Comparison of ENCODE assay signal across 18 cellular contexts in genomic region chr1:12467570-12468286, GRCh38.
A peak's percentile ranks its signal among the peaks of the same experiment; 100 is the strongest.
DNase-seq lines count a peak whose midpoint lies in the region; ATAC-seq and TF ChIP-seq lines count a peak whose summit lies in the region.
"Had no signal": no experiment of that assay in that cellular context is flagged by ENCODE, and none has a peak within 500 bp of the region (broad histone marks: within the 10 kb centered on the region; RNA-seq: fewer than 3 reads in every experiment).

No MANE protein-coding gene starts in this region.

- intact Hi-C loops in activated CD4-positive, alpha-beta memory T cell treated with anti-CD3 and anti-CD28 coated beads for 36 hours (cut with micrococcal nuclease), result loop anchor here (1.0 kb wide), 1 partner anchor 31 kb away; no protein-coding TSS in a partner anchor
- intact Hi-C loops in esophagus muscularis mucosa (cut with DNase I), result no loop called here

- WGBS in esophagus muscularis mucosa, result 84% methylated on average over 6 of the region's 6 CpGs

- peaks cover 48 to 84% (median 71%) of the 10 kb centered on the region in 4 donors for H3K4me1 ChIP-seq in esophagus muscularis mucosa
- H3K4me1 ChIP-seq in GM23338 (ENCODE audit: insufficient read depth), result no peaks in the 10 kb centered on the region
- H3K4me1 ChIP-seq: BE2C had no signal

- no peaks in the 10 kb centered on the region for H3K9me3 ChIP-seq in esophagus muscularis mucosa
- H3K9me3 ChIP-seq: BE2C, heart right ventricle, mucosa of descending colon, neutrophil, suprapubic skin, uterus had no signal

- peaks cover 20% of the 10 kb centered on the region for H3K36me3 Mint-ChIP-seq in activated CD4-positive, alpha-beta memory T cell treated with anti-CD3 and anti-CD28 coated beads for 36 hours
- H3K36me3 Mint-ChIP-seq in activated CD4-positive, alpha-beta memory T cell treated with anti-CD3 and anti-CD28 coated beads, Interleukin-2, amount 10 ng/mL, durations not matched to agents 7 days and 5 days (ENCODE audit: low read depth), result peaks cover 33% of the 10 kb centered on the region
- H3K36me3 Mint-ChIP-seq in T-helper 2 cell treated with Interferon-gamma antibody and Interleukin-4, amounts not matched to agents 5 μg/mL and 100 μg/mL, for 36 hours (ENCODE audit: low read depth), result peaks cover 36% of the 10 kb centered on the region
- H3K36me3 Mint-ChIP-seq in stimulated activated effector memory CD8-positive, alpha-beta T cell treated with anti-CD3 and anti-CD28 coated beads, Interleukin-12 subunit alpha, Interleukin-12 subunit beta, amount 100 ng/mL, for 72 hours, result peaks cover 19% of the 10 kb centered on the region
- peaks cover 5% of the 10 kb centered on the region; the same call in 2 of the 3 replicates for H3K36me3 Mint-ChIP-seq in GM23338 (ENCODE audit: low read depth)

- no peaks in the 10 kb centered on the region for H3K79me2 ChIP-seq in GM23338 (replicated peaks; ENCODE audit: insufficient read depth)

- H2AFZ ChIP-seq in GM23338, result no peak overlapping the region

- H3K4me1 Mint-ChIP-seq in activated CD4-positive, alpha-beta memory T cell treated with anti-CD3 and anti-CD28 coated beads for 36 hours (ENCODE audit: low read depth), result peaks cover 48% of the 10 kb centered on the region
- H3K4me1 Mint-ChIP-seq in activated CD4-positive, alpha-beta memory T cell treated with anti-CD3 and anti-CD28 coated beads, Interleukin-2, amount 10 ng/mL, durations not matched to agents 7 days and 5 days, result peaks cover 29% of the 10 kb centered on the region
- peaks cover 33% of the 10 kb centered on the region for H3K4me1 Mint-ChIP-seq in T-helper 2 cell treated with Interferon-gamma antibody and Interleukin-4, amounts not matched to agents 5 μg/mL and 100 μg/mL, for 36 hours (ENCODE audit: low read depth)
- H3K4me1 Mint-ChIP-seq in stimulated activated effector memory CD8-positive, alpha-beta T cell treated with anti-CD3 and anti-CD28 coated beads, Interleukin-12 subunit alpha, Interleukin-12 subunit beta, amount 100 ng/mL, for 72 hours, result peaks cover 35% of the 10 kb centered on the region
- H3K4me1 Mint-ChIP-seq in GM23338, result peaks cover 14% of the 10 kb centered on the region

- CTCF ChIA-PET in activated CD4-positive, alpha-beta memory T cell treated with anti-CD3 and anti-CD28 coated beads for 36 hours (lab: Charles Lee), result interaction anchor here (0.6 to 1.3 kb wide), 3 partner anchors 9 to 60 kb away, joined by 3 to 4 read pairs (median 3); no protein-coding TSS in a partner anchor
- CTCF ChIA-PET in activated CD4-positive, alpha-beta memory T cell treated with anti-CD3 and anti-CD28 coated beads, Interleukin-2, amount 10 ng/mL, durations not matched to agents 7 days and 5 days (lab: Charles Lee), result no interaction called here

- no peaks in the 10 kb centered on the region for H3F3A ChIP-seq in GM23338 (replicated peaks; ENCODE audit: low read depth)

- POLR2A ChIA-PET in activated CD4-positive, alpha-beta memory T cell treated with anti-CD3 and anti-CD28 coated beads for 36 hours (lab: Charles Lee), result interaction anchor here (0.6 to 1.8 kb wide), 4 partner anchors 19 to 150 kb away, joined by 3 to 5 read pairs (median 4); partner anchors contain the start of gene DHRS3
- POLR2A ChIA-PET in activated CD4-positive, alpha-beta memory T cell treated with anti-CD3 and anti-CD28 coated beads, Interleukin-2, amount 10 ng/mL, durations not matched to agents 7 days and 5 days (lab: Charles Lee), result interaction anchor here (1.0 kb wide), 1 partner anchor 44 kb away, joined by 3 read pairs; no protein-coding TSS in a partner anchor

- H3K9me2 ChIP-seq in GM23338 (ENCODE audit: insufficient read depth), result no peaks in the 10 kb centered on the region

- peaks cover 0 to 17% (median 4%) of the 10 kb centered on the region in 4 donors for H3K36me3 ChIP-seq in esophagus muscularis mucosa
- H3K36me3 ChIP-seq in GM23338 (ENCODE audit: insufficient read depth), result no peaks in the 10 kb centered on the region
- H3K36me3 ChIP-seq: BE2C, uterus had no signal

- peak; percentile 67 for ATAC-seq in stimulated activated effector memory CD8-positive, alpha-beta T cell treated with anti-CD3 and anti-CD28 coated beads, Interleukin-12 subunit alpha, Interleukin-12 subunit beta, amount 100 ng/mL, for 72 hours
- no peak for ATAC-seq in GM23338
- ATAC-seq: heart right ventricle, mucosa of descending colon had no signal

- no peaks in the 10 kb centered on the region; the same call in none of the 2 replicates for H4K20me1 ChIP-seq in GM23338 (replicated peaks; ENCODE audit: insufficient read depth)

- H3K27me3 ChIP-seq in esophagus muscularis mucosa (no peaks in the 10 kb centered on the region), GM23338 (ENCODE audit: insufficient read depth) (no peaks in the 10 kb centered on the region)
- H3K27me3 ChIP-seq: BE2C, heart right ventricle, neutrophil, suprapubic skin, uterus had no signal

- no peaks in the 10 kb centered on the region for H3K9me3 Mint-ChIP-seq in activated CD4-positive, alpha-beta memory T cell treated with anti-CD3 and anti-CD28 coated beads for 36 hours
- no peaks in the 10 kb centered on the region for H3K9me3 Mint-ChIP-seq in activated CD4-positive, alpha-beta memory T cell treated with anti-CD3 and anti-CD28 coated beads, Interleukin-2, amount 10 ng/mL, durations not matched to agents 7 days and 5 days
- H3K9me3 Mint-ChIP-seq in T-helper 2 cell treated with Interferon-gamma antibody and Interleukin-4, amounts not matched to agents 5 μg/mL and 100 μg/mL, for 36 hours, result no peaks in the 10 kb centered on the region
- no peaks in the 10 kb centered on the region for H3K9me3 Mint-ChIP-seq in stimulated activated effector memory CD8-positive, alpha-beta T cell treated with anti-CD3 and anti-CD28 coated beads, Interleukin-12 subunit alpha, Interleukin-12 subunit beta, amount 100 ng/mL, for 72 hours
- H3K9me3 Mint-ChIP-seq in GM23338, result 0 out of 3 replicates have a peak, but pooled peaks cover under 1% of the 10 kb centered on the region

- H3K4me3 ChIP-seq in esophagus muscularis mucosa (no peak overlapping the region), foreskin fibroblast (ENCODE audit: low read depth in 1 of 2, low read length in 2 of 2) (no peak overlapping the region), GM23338 (no peak overlapping the region)
- H3K4me3 ChIP-seq: heart right ventricle, mucosa of descending colon, suprapubic skin, uterus had no signal

- H3K27me3 Mint-ChIP-seq in activated CD4-positive, alpha-beta memory T cell treated with anti-CD3 and anti-CD28 coated beads for 36 hours, result no peaks in the 10 kb centered on the region
- H3K27me3 Mint-ChIP-seq in activated CD4-positive, alpha-beta memory T cell treated with anti-CD3 and anti-CD28 coated beads, Interleukin-2, amount 10 ng/mL, durations not matched to agents 7 days and 5 days, result no peaks in the 10 kb centered on the region
- H3K27me3 Mint-ChIP-seq in T-helper 2 cell treated with Interferon-gamma antibody and Interleukin-4, amounts not matched to agents 5 μg/mL and 100 μg/mL, for 36 hours (ENCODE audit: low read depth), result no peaks in the 10 kb centered on the region
- H3K27me3 Mint-ChIP-seq in GM23338 (ENCODE audit: insufficient read depth, low read depth, poor library complexity), result no peaks in the 10 kb centered on the region

- H3K27ac Mint-ChIP-seq in activated CD4-positive, alpha-beta memory T cell treated with anti-CD3 and anti-CD28 coated beads for 36 hours, result peak overlapping the region; percentile 76
- no peak overlapping the region for H3K27ac Mint-ChIP-seq in activated CD4-positive, alpha-beta memory T cell treated with anti-CD3 and anti-CD28 coated beads, Interleukin-2, amount 10 ng/mL, durations not matched to agents 7 days and 5 days
- H3K27ac Mint-ChIP-seq in T-helper 2 cell treated with Interferon-gamma antibody and Interleukin-4, amounts not matched to agents 5 μg/mL and 100 μg/mL, for 36 hours, result peak overlapping the region; percentile 14
- H3K27ac Mint-ChIP-seq in stimulated activated effector memory CD8-positive, alpha-beta T cell treated with anti-CD3 and anti-CD28 coated beads, Interleukin-12 subunit alpha, Interleukin-12 subunit beta, amount 100 ng/mL, for 72 hours, result peak overlapping the region; percentile 72
- no peak overlapping the region for H3K27ac Mint-ChIP-seq in GM23338
- H3K27ac Mint-ChIP-seq: endodermal cell had no signal

- no peak for TF ChIP-seq POLR2A in esophagus muscularis mucosa (IDR thresholded peaks at IDR 0.05; ENCODE audit: low read depth)

- H3K27ac ChIP-seq in esophagus muscularis mucosa (replicated peaks in 1 of 4), result peak overlapping the region; percentile 85 to 87 (median 86)
- H3K27ac ChIP-seq in GM23338 (ENCODE audit: low read depth), result no peak overlapping the region
- H3K27ac ChIP-seq: neutrophil, suprapubic skin, uterus had no signal

- TF ChIP-seq CTCF in esophagus muscularis mucosa (IDR thresholded peaks at IDR 0.05) (no peak), foreskin fibroblast (IDR thresholded peaks at IDR 0.05; ENCODE audit: low read depth, low read length) (no peak), GM23338 (conservative IDR thresholded peaks at IDR 0.05; ENCODE audit: low read depth in 2 of 2) (no peak)

- H3K4me2 ChIP-seq in GM23338, result no peak overlapping the region

- TF ChIP-seq EP300 in esophagus muscularis mucosa (IDR thresholded peaks at IDR 0.05), result no peak

- H3K4me3 Mint-ChIP-seq in activated CD4-positive, alpha-beta memory T cell treated with anti-CD3 and anti-CD28 coated beads for 36 hours, result no peak overlapping the region
- H3K4me3 Mint-ChIP-seq in activated CD4-positive, alpha-beta memory T cell treated with anti-CD3 and anti-CD28 coated beads, Interleukin-2, amount 10 ng/mL, durations not matched to agents 7 days and 5 days, result no peak overlapping the region
- no peak overlapping the region for H3K4me3 Mint-ChIP-seq in T-helper 2 cell treated with Interferon-gamma antibody and Interleukin-4, amounts not matched to agents 5 μg/mL and 100 μg/mL, for 36 hours
- H3K4me3 Mint-ChIP-seq in stimulated activated effector memory CD8-positive, alpha-beta T cell treated with anti-CD3 and anti-CD28 coated beads, Interleukin-12 subunit alpha, Interleukin-12 subunit beta, amount 100 ng/mL, for 72 hours, result peak overlapping the region; percentile 14
- H3K4me3 Mint-ChIP-seq in GM23338, result no peak overlapping the region
- H3K4me3 Mint-ChIP-seq: endodermal cell had no signal

- DNase-seq in activated CD4-positive, alpha-beta memory T cell treated with anti-CD3 and anti-CD28 coated beads for 36 hours, result no peak
- DNase-seq in activated CD4-positive, alpha-beta memory T cell treated with anti-CD3 and anti-CD28 coated beads, Interleukin-2, amount 10 ng/mL, durations not matched to agents 7 days and 5 days, result no peak
- no peak for DNase-seq in T-helper 2 cell treated with Interferon-gamma antibody and Interleukin-4, amounts not matched to agents 5 μg/mL and 100 μg/mL, for 36 hours (ENCODE audit: low spot score)
- no peak for DNase-seq in esophagus muscularis mucosa (ENCODE audit: extremely low spot score)
- no peak for DNase-seq in stimulated activated effector memory CD8-positive, alpha-beta T cell treated with anti-CD3 and anti-CD28 coated beads, Interleukin-12 subunit alpha, Interleukin-12 subunit beta, amount 100 ng/mL, for 72 hours (ENCODE audit: low spot score in 2 of 2)
- no peak for DNase-seq in foreskin fibroblast
- no peak for DNase-seq in GM23338 (ENCODE audit: low spot score)
- DNase-seq in DMS53 treated with DMSO at 0.1 percent for 48 hours (lab: John Stamatoyannopoulos, UW; ENCODE audit: unreplicated experiment), result no peak
- DNase-seq: activated CD4-positive, alpha-beta T cell treated with anti-CD3 and anti-CD28 coated beads for 1 hour; BE2C; endodermal cell; heart right ventricle; KBM-7; mucosa of descending colon; NCI-H1694 treated with DMSO at 0.1 percent for 48 hours; uterus had no signal

Comparison
In these comparisons a context has a peak if more than half of its experiments do, and no peak if none do; other contexts are left out.
1. H3K27ac Mint-ChIP-seq: peak in activated CD4-positive, alpha-beta memory T cell treated with anti-CD3 and anti-CD28 coated beads for 36 hours (single experiment), T-helper 2 cell treated with Interferon-gamma antibody and Interleukin-4, amounts not matched to agents 5 μg/mL and 100 μg/mL, for 36 hours (single experiment) and stimulated activated effector memory CD8-positive, alpha-beta T cell treated with anti-CD3 and anti-CD28 coated beads, Interleukin-12 subunit alpha, Interleukin-12 subunit beta, amount 100 ng/mL, for 72 hours (single experiment); none in activated CD4-positive, alpha-beta memory T cell treated with anti-CD3 and anti-CD28 coated beads, Interleukin-2, amount 10 ng/mL, durations not matched to agents 7 days and 5 days (single experiment) and GM23338 (single experiment).